Comparison of ENCODE assay signal across 10 cellular contexts in the genomic region with DNA sequence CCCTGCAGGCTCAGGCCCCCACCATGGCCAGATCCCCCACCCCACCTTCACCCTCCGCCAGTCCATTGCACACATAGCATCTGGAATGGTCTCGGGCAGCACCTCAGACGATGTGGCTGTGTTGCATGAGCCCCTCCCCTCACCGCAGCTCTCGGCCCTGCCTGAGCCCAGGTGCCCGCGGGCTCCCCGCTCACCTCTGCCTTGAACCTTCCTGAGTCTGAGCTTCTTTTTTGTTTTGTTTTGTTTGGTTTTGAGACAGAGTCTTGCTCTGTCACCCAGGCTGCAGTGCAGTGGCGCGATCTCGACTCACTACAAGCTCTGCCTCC. TPM values are rescaled to one million over a fixed set of nuclear protein-coding genes. Genes with fewer than 3 reads are reported as not detected.
A peak's percentile ranks its signal among the peaks of the same experiment; 100 is the strongest.
DNase-seq lines count a peak whose midpoint lies in the region; ATAC-seq and TF ChIP-seq lines count a peak whose summit lies in the region.
"Had no signal": no experiment of that assay in that cellular context is flagged by ENCODE, and none has a peak within 500 bp of the region (broad histone marks: within the 10 kb centered on the region; RNA-seq: fewer than 3 reads in every experiment).

No MANE protein-coding gene starts in this region.

- no peak overlapping the region for H2BK120ac ChIP-seq in H9 (ENCODE audit: low read depth, low read length, poor library complexity, severe bottlenecking)
- H2BK120ac ChIP-seq in trophoblast cell (ENCODE audit: insufficient read depth, low read length, poor library complexity): no peak overlapping the region

- H4K12ac ChIP-seq in trophoblast cell (ENCODE audit: low read depth, low read length): no peak overlapping the region

- H3K36me3 Mint-ChIP-seq in CD4-positive, alpha-beta T cell (ENCODE audit: low read depth): no peaks in the 10 kb centered on the region
- H3K36me3 Mint-ChIP-seq in H9 (ENCODE audit: insufficient read depth in 1 of 3, low read depth in 3 of 3): peaks cover 7 to 25% (median 25%) of the 10 kb centered on the region in 3 experiments; a peak in 6 of 7 replicates
- H3K36me3 Mint-ChIP-seq in naive thymus-derived CD4-positive, alpha-beta T cell: peaks cover 0 to 20% (median 0%) of the 10 kb centered on the region in 5 donors

- H3K4ac ChIP-seq in H9 (ENCODE audit: low read depth, low read length): no peak overlapping the region
- H3K4ac ChIP-seq in trophoblast cell (ENCODE audit: low read depth, low read length): no peak overlapping the region

- H3K27me3 ChIP-seq in CD4-positive, alpha-beta T cell (ENCODE audit: control insufficient read depth, insufficient read depth, low read length): no peaks in the 10 kb centered on the region
- no peaks in the 10 kb centered on the region for H3K27me3 ChIP-seq in H9 (ENCODE audit: insufficient read depth, low read length)
- no peaks in the 10 kb centered on the region for H3K27me3 ChIP-seq in naive thymus-derived CD4-positive, alpha-beta T cell (ENCODE audit: control insufficient read depth in 2 of 2, insufficient read depth in 2 of 2, low read length in 2 of 2)
- H3K27me3 ChIP-seq in trophoblast cell (ENCODE audit: insufficient read depth, low read length): no peaks in the 10 kb centered on the region
- H3K27me3 ChIP-seq: BE2C had no signal

- H3K79me1 ChIP-seq in H9 (ENCODE audit: insufficient read depth, low read depth, low read length, poor library complexity, severe bottlenecking) (no peaks in the 10 kb centered on the region), trophoblast cell (ENCODE audit: low read length) (no peaks in the 10 kb centered on the region)

- no peak for DNase-seq in CD4-positive, alpha-beta T cell
- DNase-seq in H9: no peak
- no peak for DNase-seq in naive thymus-derived CD4-positive, alpha-beta T cell
- no peak for DNase-seq in NCI-H2196 (lab: John Stamatoyannopoulos, UW; ENCODE audit: unreplicated experiment)
- DNase-seq in trophoblast cell: no peak
- DNase-seq in DMS53 (lab: John Stamatoyannopoulos, UW): no peak
- DNase-seq: NCI-H1092, NCI-H2107 had no signal

- H2BK5ac ChIP-seq in H9 (ENCODE audit: insufficient read length, low read length): no peak overlapping the region
- H2BK5ac ChIP-seq in trophoblast cell (ENCODE audit: low read depth, low read length, poor library complexity): no peak overlapping the region

- no peak overlapping the region for H4K8ac ChIP-seq in H9 (replicated peaks; ENCODE audit: insufficient read length, low read depth, low read length)
- no peak overlapping the region for H4K8ac ChIP-seq in trophoblast cell (ENCODE audit: low read depth, low read length)

- H2BK15ac ChIP-seq in H9 (ENCODE audit: low read depth, low read length): no peak overlapping the region

- no peaks in the 10 kb centered on the region for H3K79me2 ChIP-seq in H9 (ENCODE audit: insufficient read depth, low read length)
- no peaks in the 10 kb centered on the region for H3K79me2 ChIP-seq in trophoblast cell (ENCODE audit: control insufficient read depth, insufficient read depth, low read length, poor library complexity)

- H3T11ph ChIP-seq in H9 (ENCODE audit: low read length): no peak overlapping the region

- no peaks in the 10 kb centered on the region for H3K27me3 Mint-ChIP-seq in CD4-positive, alpha-beta T cell
- H3K27me3 Mint-ChIP-seq in H9 (ENCODE audit: low read depth): no peaks in the 10 kb centered on the region
- no peaks in the 10 kb centered on the region for H3K27me3 Mint-ChIP-seq in naive thymus-derived CD4-positive, alpha-beta T cell

- H2AFZ ChIP-seq in H9 (ENCODE audit: low read length) (no peak overlapping the region), trophoblast cell (ENCODE audit: insufficient read depth, low read length, poor library complexity) (no peak overlapping the region)

- H2AK5ac ChIP-seq in H9 (ENCODE audit: insufficient read length, low read length) (no peak overlapping the region), trophoblast cell (ENCODE audit: low read length) (no peak overlapping the region)

- no peak overlapping the region for H3K27ac ChIP-seq in CD4-positive, alpha-beta T cell (ENCODE audit: low read depth, low read length)
- no peak overlapping the region for H3K27ac ChIP-seq in H9 (ENCODE audit: insufficient read length, low read depth, low read length)
- H3K27ac ChIP-seq in VCaP: no peak overlapping the region
- H3K27ac ChIP-seq in naive thymus-derived CD4-positive, alpha-beta T cell (ENCODE audit: low read depth, low read length): no peak overlapping the region
- no peak overlapping the region for H3K27ac ChIP-seq in trophoblast cell (ENCODE audit: low read depth, low read length)

- no peaks in the 10 kb centered on the region for H3K9me3 ChIP-seq in CD4-positive, alpha-beta T cell (ENCODE audit: control insufficient read depth, low read length)
- no peaks in the 10 kb centered on the region for H3K9me3 ChIP-seq in H9 (ENCODE audit: control insufficient read depth, low read depth, low read length)
- H3K9me3 ChIP-seq in naive thymus-derived CD4-positive, alpha-beta T cell (ENCODE audit: control insufficient read depth in 2 of 3, low read length in 3 of 3): no peaks in the 10 kb centered on the region
- no peaks in the 10 kb centered on the region for H3K9me3 ChIP-seq in trophoblast cell (ENCODE audit: insufficient read depth, low read depth, low read length)
- H3K9me3 ChIP-seq: BE2C had no signal

- H3K27ac Mint-ChIP-seq in CD4-positive, alpha-beta T cell: no peak overlapping the region
- no peak overlapping the region for H3K27ac Mint-ChIP-seq in H9
- peak overlapping the region in 1 of 9 donors; percentile 33 for H3K27ac Mint-ChIP-seq in naive thymus-derived CD4-positive, alpha-beta T cell

- H3K4me2 ChIP-seq in H9 (ENCODE audit: insufficient read depth, insufficient read length, low read length) (no peak overlapping the region), trophoblast cell (ENCODE audit: low read length) (no peak overlapping the region)

- H4K91ac ChIP-seq in H9 (ENCODE audit: insufficient read length, low read depth, low read length) (no peak overlapping the region), trophoblast cell (ENCODE audit: low read depth, low read length) (no peak overlapping the region)

- peak; percentile 17 for TF ChIP-seq CTCF in CD4-positive, alpha-beta T cell (IDR thresholded peaks at IDR 0.05)
- TF ChIP-seq CTCF in H9 (conservative IDR thresholded peaks at IDR 0.05): 0 out of 3 replicates have a peak, but pooled peaks have one; percentile 15
- peak; percentile 39 for TF ChIP-seq CTCF in VCaP (conservative IDR thresholded peaks at IDR 0.05)

- CTCF ChIA-PET in CD4-positive, alpha-beta T cell (lab: Charles Lee): interaction anchor here (1.4 kb wide), 1 partner anchor 18 kb away, joined by 4 read pairs; no protein-coding TSS in a partner anchor
- CTCF ChIA-PET in naive thymus-derived CD4-positive, alpha-beta T cell (lab: Charles Lee): interaction anchor here (1.4 to 5.1 kb wide), 2 partner anchors 14 to 266 kb away, joined by 4 to 23 read pairs; no protein-coding TSS in a partner anchor

- no peak overlapping the region for H3K14ac ChIP-seq in H9 (ENCODE audit: insufficient read depth, low read length)
- no peak overlapping the region for H3K14ac ChIP-seq in trophoblast cell (ENCODE audit: low read length)

- no peak overlapping the region for H3K4me3 ChIP-seq in naive thymus-derived CD4-positive, alpha-beta T cell (ENCODE audit: low read length)
- no peak overlapping the region for H3K4me3 ChIP-seq in trophoblast cell (ENCODE audit: low read depth, low read length)

- no peaks in the 10 kb centered on the region for H3K9me3 Mint-ChIP-seq in CD4-positive, alpha-beta T cell
- no peaks in the 10 kb centered on the region for H3K9me3 Mint-ChIP-seq in H9
- H3K9me3 Mint-ChIP-seq in naive thymus-derived CD4-positive, alpha-beta T cell: no peaks in the 10 kb centered on the region

- H3K56ac ChIP-seq in H9 (ENCODE audit: insufficient read length, low read depth, low read length): no peak overlapping the region

- H3K36me3 ChIP-seq in naive thymus-derived CD4-positive, alpha-beta T cell (ENCODE audit: control insufficient read depth in 2 of 3, insufficient read depth in 3 of 3, low read length in 3 of 3): no peaks in the 10 kb centered on the region
- H3K36me3 ChIP-seq in trophoblast cell (ENCODE audit: control insufficient read depth in 1 of 2, insufficient read depth in 2 of 2, low read length in 2 of 2): peaks cover 0 to 6% of the 10 kb centered on the region in 2 experiments

- H3K23me2 ChIP-seq in H9 (ENCODE audit: insufficient read length, low read depth, low read length, poor library complexity, severe bottlenecking): no peaks in the 10 kb centered on the region

- no peak overlapping the region for H4K5ac ChIP-seq in H9 (ENCODE audit: insufficient read length, low read depth, low read length)

- H3K9ac ChIP-seq in H9 (ENCODE audit: extremely low read depth, insufficient read length, low read length) (no peak overlapping the region), trophoblast cell (ENCODE audit: low read length) (no peak overlapping the region)

- WGBS in H9 (ENCODE audit: extremely low coverage, insufficient read length, low lambda C conversion rate): no CpG with 5 or more reads among the region's 11 CpGs
- no CpG with 5 or more reads among the region's 11 CpGs for WGBS in trophoblast cell (ENCODE audit: extremely low coverage, insufficient coverage, insufficient read length)

- peaks cover 26% of the 10 kb centered on the region for H3K4me1 Mint-ChIP-seq in CD4-positive, alpha-beta T cell (ENCODE audit: low read depth)
- H3K4me1 Mint-ChIP-seq in H9: peaks cover 4 to 5% of the 10 kb centered on the region in 2 experiments; a peak in 3 of 4 replicates
- H3K4me1 Mint-ChIP-seq in naive thymus-derived CD4-positive, alpha-beta T cell: peaks cover 17 to 44% (median 31%) of the 10 kb centered on the region in 7 donors

- POLR2A ChIA-PET in CD4-positive, alpha-beta T cell (lab: Charles Lee): interaction anchor here (1.2 to 2.2 kb wide), 2 partner anchors 20 to 266 kb away, joined by 3 to 8 read pairs; partner anchors contain the start of gene RRM2
- POLR2A ChIA-PET in naive thymus-derived CD4-positive, alpha-beta T cell (lab: Charles Lee): no interaction called here

- no peak overlapping the region for H3K23ac ChIP-seq in H9 (ENCODE audit: insufficient read length, low read depth, low read length)
- H3K23ac ChIP-seq in trophoblast cell (ENCODE audit: low read length): no peak overlapping the region

- ATAC-seq in CD4-positive, alpha-beta T cell (ENCODE audit: poor library complexity): no peak
- ATAC-seq in naive thymus-derived CD4-positive, alpha-beta T cell: no peak

- no peak overlapping the region for H3K4me3 Mint-ChIP-seq in CD4-positive, alpha-beta T cell
- H3K4me3 Mint-ChIP-seq in H9: no peak overlapping the region
- peak overlapping the region in 7 of 10 donors; percentile 18 to 80 (median 49) for H3K4me3 Mint-ChIP-seq in naive thymus-derived CD4-positive, alpha-beta T cell

- no peaks in the 10 kb centered on the region for H4K20me1 ChIP-seq in H9 (ENCODE audit: control insufficient read depth, insufficient read depth, insufficient read length)

- no peak overlapping the region for H3K18ac ChIP-seq in H9 (ENCODE audit: insufficient read length, low read depth, low read length)
- no peak overlapping the region for H3K18ac ChIP-seq in trophoblast cell (ENCODE audit: low read length)

- intact Hi-C loops in CD4-positive, alpha-beta T cell (cut with DNase I, micrococcal nuclease): loop anchor here (5.0 kb wide), 1 partner anchor 265 kb away; no protein-coding TSS in a partner anchor
- intact Hi-C loops in naive thymus-derived CD4-positive, alpha-beta T cell (cut with micrococcal nuclease): loop anchor here (1.0 to 10.0 kb wide), 4 partner anchors 18 to 267 kb away; no protein-coding TSS in a partner anchor

- no peak overlapping the region for H2BK20ac ChIP-seq in H9 (ENCODE audit: low read depth, low read length, poor library complexity, severe bottlenecking)

- H2BK12ac ChIP-seq in H9 (ENCODE audit: insufficient read length, low read depth, low read length) (no peak overlapping the region), trophoblast cell (ENCODE audit: low read length) (no peak overlapping the region)

- H3K4me1 ChIP-seq in H9 (ENCODE audit: insufficient read depth, low read length) (no peaks in the 10 kb centered on the region), trophoblast cell (ENCODE audit: control insufficient read depth in 1 of 2, insufficient read depth in 2 of 2, low read length in 2 of 2) (no peaks in the 10 kb centered on the region)
- peaks cover 0 to 18% of the 10 kb centered on the region in 2 donors for H3K4me1 ChIP-seq in naive thymus-derived CD4-positive, alpha-beta T cell (ENCODE audit: control insufficient read depth in 2 of 2, insufficient read depth in 2 of 2, low read length in 2 of 2)
- H3K4me1 ChIP-seq: BE2C had no signal

RNA-seq across cellular contexts. Expression of gene RRM2, which starts 20.1 kb away (rescaled TPM):
- total RNA-seq in CD4-positive, alpha-beta T cell: 1 to 10 TPM; 1.4 to 1.6 TPM
- total RNA-seq in H9 (2021): 163 and 176 TPM in 2 replicates
- total RNA-seq in naive thymus-derived CD4-positive, alpha-beta T cell: 100 to 1,000 TPM in 1 of 5 experiments, 1 to 10 TPM in 1, under 1 TPM in 3; 0.13 to 330 (median 0.51) TPM
- not detected for polyA plus RNA-seq in naive thymus-derived CD4-positive, alpha-beta T cell
- polyA plus RNA-seq in trophoblast cell (2013): 208 and 228 TPM in 2 replicates

Comparison
In these comparisons a context has a peak if more than half of its experiments do, and no peak if none do; other contexts are left out.
1. H3K4me3 Mint-ChIP-seq: peak in naive thymus-derived CD4-positive, alpha-beta T cell (7 of 10); none in CD4-positive, alpha-beta T cell (single experiment) and H9 (0 of 2).
2. Peak in every context shown above with its lines, with median percentiles within 50 percentile points of each other: CTCF ChIP-seq.